ENCODE assay signal across 28 cellular contexts in genomic region chr3:58105196-58105595, GRCh38.
"Had no signal": no experiment of that assay in that cellular context is flagged by ENCODE, and none has a peak within 500 bp of the region (broad histone marks: within the 10 kb centered on the region; RNA-seq: fewer than 3 reads in every experiment).

No MANE protein-coding gene starts in this region.

- H3K4me1 Mint-ChIP-seq: central memory CD8-positive, alpha-beta T cell; memory B cell; stimulated activated memory B cell treated with anti-CD40 and anti-IgM and Interleukin-4, amounts not matched to agents 10 μg/mL and 1 μg/mL and 100 μg/mL, for 72 hours had no signal

- H3K27me3 ChIP-seq: cardiac muscle cell, foreskin keratinocyte, gastroesophageal sphincter, heart left ventricle, right atrium auricular region, spleen, upper lobe of right lung, uterus had no signal

- DNase-seq: cortex of kidney; effector memory CD8-positive, alpha-beta T cell; foreskin keratinocyte; heart left ventricle; hippocampal formation; immature natural killer cell; islet precursor cell; kidney glomerular epithelial cell; left ventricle myocardium superior; lower lobe of right lung; mucosa of descending colon; naive thymus-derived CD8-positive, alpha-beta T cell; nephron progenitor cell; nucleus accumbens; spleen; stimulated activated CD4-positive, alpha-beta T cell treated with anti-CD3 and anti-CD28 coated beads, Interleukin-4, amount 100 ng/mL, for 4 hours; stimulated activated naive CD8-positive, alpha-beta T cell treated with anti-CD3 and anti-CD28 coated beads, Interleukin-15, Interleukin-2, amounts not matched to agents 100 U/mL and 50 U/mL, for 24 hours; upper lobe of right lung; uterus had no signal

- H3K27me3 Mint-ChIP-seq: central memory CD8-positive, alpha-beta T cell; effector memory CD8-positive, alpha-beta T cell; memory B cell; naive thymus-derived CD8-positive, alpha-beta T cell; stimulated activated memory B cell treated with anti-CD40 and anti-IgM and Interleukin-4, amounts not matched to agents 10 μg/mL and 1 μg/mL and 100 μg/mL, for 72 hours had no signal

- H3K9me3 ChIP-seq: gastroesophageal sphincter, heart left ventricle, lower lobe of right lung, mucosa of descending colon, prostate gland, right atrium auricular region, spleen, upper lobe of right lung, uterus had no signal

- H3K4me3 ChIP-seq: cardiac muscle cell, gastroesophageal sphincter, heart left ventricle, lower lobe of right lung, mucosa of descending colon, prostate gland, right atrium auricular region, skin epidermis, spleen, upper lobe of right lung, uterus had no signal

- H3K4me3 Mint-ChIP-seq: central memory CD8-positive, alpha-beta T cell; effector memory CD8-positive, alpha-beta T cell; immature natural killer cell; memory B cell; mesothelial cell of epicardium; nephron progenitor cell; stimulated activated memory B cell treated with anti-CD40 and anti-IgM and Interleukin-4, amounts not matched to agents 10 μg/mL and 1 μg/mL and 100 μg/mL, for 72 hours had no signal

- H3K4me1 ChIP-seq: right atrium auricular region, upper lobe of right lung, uterus had no signal

- H3K27ac Mint-ChIP-seq: effector memory CD8-positive, alpha-beta T cell; immature natural killer cell; memory B cell; stimulated activated memory B cell treated with anti-CD40 and anti-IgM and Interleukin-4, amounts not matched to agents 10 μg/mL and 1 μg/mL and 100 μg/mL, for 72 hours had no signal

- H3K9me3 Mint-ChIP-seq: central memory CD8-positive, alpha-beta T cell; effector memory CD8-positive, alpha-beta T cell; immature natural killer cell; memory B cell; mesothelial cell of epicardium; naive thymus-derived CD8-positive, alpha-beta T cell; nephron progenitor cell; stimulated activated memory B cell treated with anti-CD40 and anti-IgM and Interleukin-4, amounts not matched to agents 10 μg/mL and 1 μg/mL and 100 μg/mL, for 72 hours had no signal

- H3K36me3 ChIP-seq: uterus had no signal

- ATAC-seq: effector memory CD8-positive, alpha-beta T cell; foreskin keratinocyte; gastroesophageal sphincter; heart left ventricle; left ventricle myocardium superior; lower lobe of right lung; mucosa of descending colon; stimulated activated memory B cell treated with anti-CD40 and anti-IgM and Interleukin-4, amounts not matched to agents 10 μg/mL and 1 μg/mL and 100 μg/mL, for 72 hours; stimulated activated naive CD8-positive, alpha-beta T cell treated with anti-CD3 and anti-CD28 coated beads, Interleukin-15, Interleukin-2, amounts not matched to agents 100 U/mL and 50 U/mL, for 24 hours; upper lobe of right lung had no signal

- H3K27ac ChIP-seq: cardiac muscle cell, foreskin keratinocyte, heart left ventricle, lower lobe of right lung, right atrium auricular region, spleen, upper lobe of right lung, uterus had no signal
